Comparison of ENCODE assay signal across 18 cellular contexts in genomic region chr5:107293551-107293950, GRCh38.
DNase-seq lines count a peak whose midpoint lies in the region; ATAC-seq, FAIRE-seq and TF ChIP-seq lines count a peak whose summit lies in the region.
"Had no signal": no experiment of that assay in that cellular context is flagged by ENCODE, and none has a peak within 500 bp of the region (broad histone marks: within the 10 kb centered on the region; RNA-seq: fewer than 3 reads in every experiment).

No MANE protein-coding gene starts in this region.

- H3K4me3 ChIP-seq in DND-41 (ENCODE audit: low read depth in 1 of 2, low read length in 2 of 2) (no peak overlapping the region), OCI-LY7 (ENCODE audit: low read depth, low read length, poor library complexity, severe bottlenecking) (no peak overlapping the region)

- intact Hi-C loops in OCI-LY7 (cut with micrococcal nuclease; ENCODE audit: unreplicated experiment), result loop anchor here (5.0 kb wide), 1 partner anchor 94 kb away; no protein-coding TSS in a partner anchor

- CTCF ChIA-PET in OCI-LY7 (lab: Charles Lee; ENCODE audit: unreplicated experiment), result interaction anchor here (1.1 kb wide), 1 partner anchor 44 kb away, joined by 3 read pairs; no protein-coding TSS in a partner anchor

- H3K9me3 ChIP-seq in DND-41 (ENCODE audit: insufficient read depth, low read length, severe bottlenecking), result no peaks in the 10 kb centered on the region
- H3K9me3 ChIP-seq in OCI-LY7 (ENCODE audit: low read length), result no peaks in the 10 kb centered on the region

- H3K4me2 ChIP-seq in DND-41 (ENCODE audit: insufficient read depth, low read length), result no peak overlapping the region
- H3K4me2 ChIP-seq in OCI-LY7 (ENCODE audit: low read length), result peak overlapping the region; percentile 68

- no TSS peak for BruUV-seq in OCI-LY7 (replicated peaks; lab: Mats Ljungman, UMichigan)

- ATAC-seq in DND-41 (ENCODE audit: insufficient read depth, low read depth) (no peak), omental fat pad (ENCODE audit: low FRiP score) (peak; percentile 56)
- ATAC-seq: HepG2 had no signal

- FAIRE-seq in endometrium (lab: Jason Lieb, UNC), result peak; percentile 96
- FAIRE-seq: HepG2, HTR-8/SVneo had no signal

- H3K9me2 ChIP-seq in OCI-LY7 (ENCODE audit: insufficient read depth, low read length), result no peaks in the 10 kb centered on the region

- peaks cover 9% of the 10 kb centered on the region for H3K4me1 ChIP-seq in DND-41 (ENCODE audit: insufficient read depth, low read length)
- H3K4me1 ChIP-seq in OCI-LY7 (ENCODE audit: insufficient read depth, low read length, poor library complexity, severe bottlenecking), result peaks cover 42% of the 10 kb centered on the region

- H3K27ac ChIP-seq in DND-41 (ENCODE audit: low read length), result no peak overlapping the region
- peak overlapping the region; percentile 49 for H3K27ac ChIP-seq in OCI-LY7 (ENCODE audit: low read depth, low read length, poor library complexity, severe bottlenecking)
- H3K27ac ChIP-seq: C4-2B had no signal

- H3K79me2 ChIP-seq in DND-41 (ENCODE audit: insufficient read depth, low read length) (no peaks in the 10 kb centered on the region), OCI-LY7 (ENCODE audit: insufficient read depth, low read depth, low read length) (no peaks in the 10 kb centered on the region)

- TF ChIP-seq CTCF in DND-41 (IDR thresholded peaks at IDR 0.05; ENCODE audit: borderline replicate concordance, extremely low read depth, low read length, poor library complexity, severe bottlenecking), result no peak
- TF ChIP-seq CTCF in OCI-LY7 (conservative IDR thresholded peaks at IDR 0.05; ENCODE audit: low read length), result no peak
- TF ChIP-seq CTCF in omental fat pad (IDR thresholded peaks at IDR 0.05), result no peak

- no peaks in the 10 kb centered on the region for H4K20me1 ChIP-seq in DND-41 (ENCODE audit: insufficient read depth, low read length)
- H4K20me1 ChIP-seq in OCI-LY7 (ENCODE audit: insufficient read depth, low read length), result no peaks in the 10 kb centered on the region

- H3K36me3 ChIP-seq in DND-41 (ENCODE audit: insufficient read depth, low read length) (no peaks in the 10 kb centered on the region), OCI-LY7 (ENCODE audit: insufficient read depth, low read length) (no peaks in the 10 kb centered on the region; the same call in 1 of the 2 replicates)

- POLR2A ChIA-PET in OCI-LY7 (lab: Charles Lee), result interaction anchor here (0.6 to 1.2 kb wide), 4 partner anchors 14 to 255 kb away, joined by 3 read pairs; no protein-coding TSS in a partner anchor

- DNase-seq in DND-41 (no peak), OCI-LY7 (ENCODE audit: low spot score) (no peak), omental fat pad (ENCODE audit: low spot score) (no peak), NCI-H526 (lab: John Stamatoyannopoulos, UW) (no peak), NAMALWA (ENCODE audit: low spot score) (no peak)
- no peak for DNase-seq in stimulated activated CD4-positive, alpha-beta T cell treated with anti-CD3 and anti-CD28 coated beads, Interleukin-2, amount 100 ng/mL, for 48 hours
- no peak for DNase-seq in stimulated activated naive CD4-positive, alpha-beta T cell treated with Interleukin-2 at 50 U/mL for 16 hours (lab: John Stamatoyannopoulos, UW)
- DNase-seq: ACHN; CD4-positive, alpha-beta memory T cell; DMS153; DMS79 treated with DMSO at 0.1 percent for 48 hours; GDM1; HCEC 1CT; HFFc6 had no signal

- no peak overlapping the region for H3K9ac ChIP-seq in DND-41 (ENCODE audit: low read depth, low read length)

- no peaks in the 10 kb centered on the region for H3K27me3 ChIP-seq in DND-41 (ENCODE audit: insufficient read depth, low read length, poor library complexity)

- H2AFZ ChIP-seq in DND-41 (ENCODE audit: low read depth, low read length) (peak overlapping the region; percentile 39; the same call in 1 of the 2 replicates), OCI-LY7 (ENCODE audit: low read length) (peak overlapping the region; percentile 88; the same call in 1 of the 2 replicates)
